ENCODE assay signal across 8 cellular contexts in the genomic region with DNA sequence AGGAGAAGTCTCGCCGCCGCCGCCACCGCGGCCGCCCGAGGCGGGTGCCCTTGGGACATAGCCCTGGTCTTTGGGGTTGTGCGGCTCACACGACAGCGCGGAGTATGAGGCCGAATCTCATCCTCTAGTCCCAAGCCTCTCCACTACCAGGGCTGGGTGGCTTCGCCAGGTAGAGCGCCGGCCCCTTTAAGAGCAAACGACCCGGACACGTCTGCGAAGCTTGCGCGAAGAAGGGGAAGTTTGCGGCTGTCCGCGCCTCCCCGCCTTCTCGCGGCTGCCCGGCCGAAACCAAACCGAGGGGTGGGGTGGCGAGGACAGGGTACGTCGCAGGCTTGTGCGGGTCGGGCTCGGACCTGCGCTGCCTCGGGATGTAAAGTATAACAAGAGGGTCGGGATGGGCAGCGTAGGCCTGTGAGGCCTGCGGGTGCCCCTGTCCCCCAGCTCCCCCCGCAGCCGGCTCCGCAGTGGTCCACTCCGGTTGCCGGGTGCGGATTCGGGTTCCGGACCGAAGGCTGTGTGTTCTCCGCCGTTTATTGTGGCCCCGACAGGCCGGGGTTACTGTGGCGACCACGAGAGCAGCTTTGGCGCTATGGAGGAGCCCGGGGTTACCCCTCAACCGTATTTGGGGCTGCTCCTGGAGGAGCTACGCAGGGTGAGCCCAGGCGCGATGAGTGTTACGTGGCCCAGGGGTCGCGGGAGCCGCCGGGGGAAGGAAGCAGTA. TPM values are rescaled to one million over a fixed set of nuclear protein-coding genes. Genes with fewer than 3 reads are reported as not detected.
DNase-seq lines count a peak whose midpoint lies in the region; ATAC-seq, FAIRE-seq and TF ChIP-seq lines count a peak whose summit lies in the region.

No MANE protein-coding gene starts in this region.

- H3K36me3 Mint-ChIP-seq in activated naive CD4-positive, alpha-beta T cell treated with anti-CD3 and anti-CD28 coated beads, Interleukin-2, amount 10 ng/mL, durations not matched to agents 7 days and 5 days = peaks cover 34% of the 10 kb centered on the region

- H3K4me1 Mint-ChIP-seq in activated naive CD4-positive, alpha-beta T cell treated with anti-CD3 and anti-CD28 coated beads, Interleukin-2, amount 10 ng/mL, durations not matched to agents 7 days and 5 days = peaks cover 57% of the 10 kb centered on the region

- WGBS in testis, 2 donors = 0 to 1% methylated on average over 8 to 62 of the region's 69 CpGs

- H3K4me3 Mint-ChIP-seq in activated naive CD4-positive, alpha-beta T cell treated with anti-CD3 and anti-CD28 coated beads, Interleukin-2, amount 10 ng/mL, durations not matched to agents 7 days and 5 days = peak overlapping the region; percentile 91

- in situ Hi-C loops in SK-MEL-5 (cut with HindIII; ENCODE audit: low pct_unique_long_range_greater_than_20kb, low sequenced_read_pairs) = no loop called here

- H3K27me3 Mint-ChIP-seq in activated naive CD4-positive, alpha-beta T cell treated with anti-CD3 and anti-CD28 coated beads, Interleukin-2, amount 10 ng/mL, durations not matched to agents 7 days and 5 days = no peaks in the 10 kb centered on the region

- peak overlapping the region; percentile 93 to 99 for H3K27ac ChIP-seq in testis

- CTCF ChIA-PET in activated naive CD4-positive, alpha-beta T cell treated with anti-CD3 and anti-CD28 coated beads, Interleukin-2, amount 10 ng/mL, durations not matched to agents 7 days and 5 days (lab: Charles Lee) = interaction anchor here (1.1 to 1.7 kb wide), 3 partner anchors 36 to 168 kb away, joined by 3 to 5 read pairs (median 4); partner anchors contain the start of gene FBXO33

- intact Hi-C loops in testis (cut with DNase I; ENCODE audit: low total_unique reads) = loop anchor here (5.0 kb wide), 1 partner anchor 95 kb away; the partner anchor contains the start of gene TRAPPC6B

- no peaks in the 10 kb centered on the region for H3K9me3 ChIP-seq in testis

- no peaks in the 10 kb centered on the region for H3K27me3 ChIP-seq in testis

- peak overlapping the region; percentile 94 for H3K27ac Mint-ChIP-seq in activated naive CD4-positive, alpha-beta T cell treated with anti-CD3 and anti-CD28 coated beads, Interleukin-2, amount 10 ng/mL, durations not matched to agents 7 days and 5 days

- DNase-seq in GF-D8 (lab: John Stamatoyannopoulos, UW) (peak; percentile 79), H54 (ENCODE audit: insufficient read length, low spot score) (peak; percentile 44), LoVo (ENCODE audit: low spot score) (peak; percentile 82), SK-MEL-5 (ENCODE audit: low read depth, low spot score) (peak; percentile 85), globus pallidus (ENCODE audit: low spot score) (peak; percentile 78), omental fat pad (ENCODE audit: low spot score) (peak; percentile 35), testis (peak; percentile 89)
- peak; percentile 84 for DNase-seq in activated naive CD4-positive, alpha-beta T cell treated with anti-CD3 and anti-CD28 coated beads, Interleukin-2, amount 10 ng/mL, durations not matched to agents 7 days and 5 days

- no peaks in the 10 kb centered on the region for H3K36me3 ChIP-seq in testis (ENCODE audit: low read depth, missing control alignments)

- peak; percentile 94 for ATAC-seq in omental fat pad (ENCODE audit: low FRiP score)

- H3K4me3 ChIP-seq in testis = peak overlapping the region; percentile 90 to 96

- TF ChIP-seq CTCF in omental fat pad (IDR thresholded peaks at IDR 0.05) (no peak), testis (IDR thresholded peaks at IDR 0.05) (no peak)

- FAIRE-seq in H54 (lab: Jason Lieb, UNC) = peak; percentile 20

- peaks cover 7% of the 10 kb centered on the region for H3K9me3 Mint-ChIP-seq in activated naive CD4-positive, alpha-beta T cell treated with anti-CD3 and anti-CD28 coated beads, Interleukin-2, amount 10 ng/mL, durations not matched to agents 7 days and 5 days

- peaks cover 15% of the 10 kb centered on the region for H3K4me1 ChIP-seq in testis

- TF ChIP-seq POLR2A in H54 (IDR thresholded peaks at IDR 0.05; ENCODE audit: low read depth, low read length) (peak; percentile 47; the same call in 1 of the 2 replicates), testis (IDR thresholded peaks at IDR 0.05) (peak; percentile 24)

RNA-seq across cellular contexts. Expression of gene MIA2, which starts 33.3 kb away (rescaled TPM):
- 16.9 and 17.9 TPM in 2 replicates for total RNA-seq in SK-MEL-5 (2014; rRNA removed; shearing (Covaris generic))
- polyA plus RNA-seq in SK-MEL-5 (2015; cell fraction: cytosol; rRNA removed) = 12.3 and 16.3 TPM in 2 replicates
- polyA plus RNA-seq in SK-MEL-5 (2015; cell fraction: nucleus; rRNA removed) = 15.8 and 18.6 TPM in 2 replicates
- 10 to 100 TPM; 13.8 to 19.4 (median 16.7) TPM for total RNA-seq in omental fat pad
- total RNA-seq in testis = 10 to 100 TPM; 32.3 to 40.8 TPM
- polyA plus RNA-seq in testis (ENCODE audit: insufficient read depth, low read depth, low replicate concordance) = 25.2 TPM

Comparison
In these comparisons a context has a peak if more than half of its experiments do, and no peak if none do; other contexts are left out.
1. Peak in every context shown above with its lines: DNase-seq, ATAC-seq, H3K4me3 ChIP-seq and H3K27ac ChIP-seq.
2. DNase-seq: peak in every context shown above with its lines; median percentile 89 in testis; 85 in SK-MEL-5; 84 in activated naive CD4-positive, alpha-beta T cell treated with anti-CD3 and anti-CD28 coated beads, Interleukin-2, amount 10 ng/mL, durations not matched to agents 7 days and 5 days; 82 in LoVo; 79 in GF-D8; 78 in globus pallidus; 44 in H54; 35 in omental fat pad.